8 cellular contexts compared by ENCODE assay signal in the genomic region with DNA sequence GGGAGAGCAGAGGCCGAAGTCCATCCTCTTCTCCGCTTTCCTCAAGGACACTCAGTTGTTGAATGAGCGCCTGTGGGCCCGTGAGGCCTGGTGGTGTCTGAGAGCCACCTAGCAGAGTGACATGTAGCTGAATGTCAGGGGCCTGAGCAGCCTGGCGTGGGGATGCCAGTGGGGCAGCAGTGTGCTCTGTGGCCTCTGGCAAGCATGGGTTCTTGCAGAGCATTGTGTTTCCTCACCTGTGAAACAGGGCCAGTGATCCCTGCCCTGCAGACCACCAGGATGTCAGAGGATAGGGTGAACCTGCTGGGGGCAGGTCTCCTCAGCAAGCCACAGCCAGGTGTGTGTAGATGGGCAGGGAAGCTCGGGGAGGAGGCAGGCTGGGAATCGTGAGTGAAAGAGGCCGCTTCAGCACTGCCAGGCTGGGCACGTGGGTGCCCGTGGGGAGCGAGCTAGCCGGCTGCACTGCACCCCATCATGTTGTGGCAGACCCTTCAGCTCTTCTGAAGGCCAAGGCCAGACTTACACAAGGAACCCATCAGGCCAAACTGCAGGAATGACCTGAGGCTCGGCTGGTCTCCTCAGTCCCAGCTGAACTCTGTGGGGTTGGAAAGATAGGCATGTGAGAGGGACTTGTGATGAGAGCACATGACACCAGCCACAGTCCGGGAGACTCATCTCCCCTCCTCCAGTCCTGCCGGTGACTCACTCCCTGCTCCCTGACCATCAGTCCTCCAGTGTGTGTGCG. TPM values are rescaled to one million over a fixed set of nuclear protein-coding genes. Genes with fewer than 3 reads are reported as not detected.
A peak's percentile ranks its signal among the peaks of the same experiment; 100 is the strongest.
DNase-seq lines count a peak whose midpoint lies in the region; ATAC-seq and TF ChIP-seq lines count a peak whose summit lies in the region.

No MANE protein-coding gene starts in this region.

- H3K27me3 ChIP-seq in BLaER1 treated with 17β-estradiol and CSF1 and Interleukin-3, amounts not matched to agents 10 nM and 100 nM: no peaks in the 10 kb centered on the region
- H3K27me3 ChIP-seq in right lobe of liver: no peaks in the 10 kb centered on the region

- peaks cover 0 to 43% (median 30%) of the 10 kb centered on the region in 11 experiments; a peak in 16 of 22 replicates for H3K36me3 ChIP-seq in BLaER1 treated with 17β-estradiol and CSF1 and Interleukin-3, amounts not matched to agents 10 nM and 100 nM
- H3K36me3 ChIP-seq in right lobe of liver: no peaks in the 10 kb centered on the region

- H3K4me2 ChIP-seq in BLaER1 treated with 17β-estradiol and CSF1 and Interleukin-3, amounts not matched to agents 10 nM and 100 nM: peak overlapping the region; percentile 70 to 99 (median 97)

- WGBS in right lobe of liver (ENCODE audit: insufficient coverage, low coverage, low lambda C conversion rate, missing lambda C conversion rate): no CpG with 5 or more reads among the region's 16 CpGs

- peaks cover 12 to 98% (median 94%) of the 10 kb centered on the region in 11 experiments; a peak in 21 of 22 replicates for H4K20me1 ChIP-seq in BLaER1 treated with 17β-estradiol and CSF1 and Interleukin-3, amounts not matched to agents 10 nM and 100 nM

- H3K4me1 ChIP-seq in BLaER1 treated with 17β-estradiol and CSF1 and Interleukin-3, amounts not matched to agents 10 nM and 100 nM: peaks cover 91 to 93% (median 93%) of the 10 kb centered on the region in 10 experiments
- H3K4me1 ChIP-seq in right lobe of liver: peaks cover 0 to 21% (median 4%) of the 10 kb centered on the region in 4 donors

- TF ChIP-seq CTCF in choroid plexus epithelial cell (conservative IDR thresholded peaks at IDR 0.05; ENCODE audit: low read depth, low read length): no peak
- no peak for TF ChIP-seq CTCF in right lobe of liver (IDR thresholded peaks at IDR 0.05)

- no peaks in the 10 kb centered on the region for H3K9me3 ChIP-seq in BLaER1 treated with 17β-estradiol and CSF1 and Interleukin-3, amounts not matched to agents 10 nM and 100 nM (replicated peaks in 1 of 11)
- no peaks in the 10 kb centered on the region for H3K9me3 ChIP-seq in right lobe of liver

- H3K9ac ChIP-seq in BLaER1 treated with 17β-estradiol and CSF1 and Interleukin-3, amounts not matched to agents 10 nM and 100 nM: peak overlapping the region; percentile 8 to 99 (median 59); a peak in 20 of 22 replicates

- DNase-seq in M059J (ENCODE audit: low read depth) (peak; percentile 94), choroid plexus epithelial cell (ENCODE audit: low read depth) (peak; percentile 98), right lobe of liver (peak in 1 of 3 donors; percentile 73), ureter (ENCODE audit: low spot score) (peak; percentile 70), SIG-M5 (lab: John Stamatoyannopoulos, UW) (no peak)

- TF ChIP-seq POLR2A in right lobe of liver (IDR thresholded peaks at IDR 0.05): no peak

- intact Hi-C loops in right lobe of liver (cut with DNase I): no loop called here

- peak; percentile 21 to 85 (median 22) for ATAC-seq in right lobe of liver
- no peak for ATAC-seq in HG03280 (IDR thresholded peaks at IDR 0.05; ENCODE audit: unreplicated experiment)
- ATAC-seq in GM21737 (IDR thresholded peaks at IDR 0.05; ENCODE audit: unreplicated experiment): no peak

- peak overlapping the region in 8 of 11 experiments; percentile 32 to 82 (median 58); a peak in 16 of 22 replicates for H3K27ac ChIP-seq in BLaER1 treated with 17β-estradiol and CSF1 and Interleukin-3, amounts not matched to agents 10 nM and 100 nM
- H3K27ac ChIP-seq in right lobe of liver: peak overlapping the region in 1 of 3 donors; percentile 40

- H3K4me3 ChIP-seq in BLaER1 treated with 17β-estradiol and CSF1 and Interleukin-3, amounts not matched to agents 10 nM and 100 nM: peak overlapping the region in 2 of 10 experiments; percentile 14 to 19; a peak in 4 of 20 replicates
- H3K4me3 ChIP-seq in choroid plexus epithelial cell (ENCODE audit: low read depth, low read length) (peak overlapping the region; percentile 4), right lobe of liver (no peak overlapping the region)

RNA-seq across cellular contexts. Expression of a gene that starts 5.0 kb away (rescaled TPM):
- 26.0 and 44.8 TPM in 2 replicates for total RNA-seq in M059J (2014; rRNA removed; shearing (Covaris generic))
- total RNA-seq in right lobe of liver (10 to 100 TPM; 10.1 to 14.3 (median 11.0) TPM), ureter (89.3 TPM)

RNA-seq across cellular contexts. Expression of a gene that starts 18.9 kb away (rescaled TPM):
- 44.2 and 67.2 TPM in 2 replicates for total RNA-seq in M059J (2014; rRNA removed; shearing (Covaris generic))
- total RNA-seq in right lobe of liver (10 to 100 TPM; 10.9 to 27.5 (median 14.0) TPM), ureter (19.9 TPM)

RNA-seq across cellular contexts. Expression of a gene that starts 21.7 kb away (rescaled TPM):
- total RNA-seq in M059J (2014; rRNA removed; shearing (Covaris generic)): not detected in 2 replicates
- total RNA-seq in right lobe of liver (under 1 TPM in 5 of 6 experiments, not detected in 1; 0.16 to 0.47 (median 0.35) TPM), ureter (5.1 TPM)

RNA-seq across cellular contexts. Expression of a gene that starts 59.1 kb away (rescaled TPM):
- 18.6 and 64.6 TPM in 2 replicates for total RNA-seq in M059J (2014; rRNA removed; shearing (Covaris generic))
- total RNA-seq in right lobe of liver (10 to 100 TPM; 30.5 to 66.8 (median 44.8) TPM), ureter (128 TPM)

Comparison
In these comparisons a context has a peak if more than half of its experiments do, and no peak if none do; other contexts are left out.
1. ATAC-seq: peak in right lobe of liver (4 of 4); none in HG03280 (single experiment) and GM21737 (single experiment).